ENCODE assay signal across 30 cellular contexts in genomic region chr3:90031121-90031520, GRCh38.
"Had no signal": no experiment of that assay in that cellular context is flagged by ENCODE, and none has a peak within 500 bp of the region (broad histone marks: within the 10 kb centered on the region; RNA-seq: fewer than 3 reads in every experiment).

No MANE protein-coding gene starts in this region.

- H3K27me3 ChIP-seq: brain microvascular endothelial cell, esophagus muscularis mucosa, foreskin keratinocyte, gastrocnemius medialis, heart left ventricle had no signal

- DNase-seq: activated B cell treated with CpG ODN at 0.5 μM for 24 hours; activated CD4-positive, alpha-beta T cell treated with anti-CD3 and anti-CD28 coated beads for 48 hours; activated CD4-positive, alpha-beta T cell treated with anti-CD3 and anti-CD28 coated beads, Interleukin-2, amount 50 U/mL, for 1 hour; activated CD4-positive, alpha-beta T cell treated with anti-CD3 and anti-CD28 coated beads, Interleukin-2, amount 50 U/mL, for 48 hours; activated CD8-positive, alpha-beta memory T cell treated with anti-CD3 and anti-CD28 coated beads for 24 hours; activated CD8-positive, alpha-beta T cell treated with anti-CD3 and anti-CD28 coated beads for 36 hours; activated effector memory CD4-positive, alpha-beta T cell treated with Interleukin-2 at 50 U/mL for 16 hours; activated gamma-delta T cell treated with Interleukin-2 at 50 U/mL for 16 hours; activated naive CD4-positive, alpha-beta T cell treated with anti-CD3 and anti-CD28 coated beads, Interleukin-2, amount 50 U/mL, for 16 hours; activated naive CD4-positive, alpha-beta T cell treated with Interleukin-2 at 50 U/mL for 16 hours; activated T-cell treated with anti-CD3 and anti-CD28 coated beads, Interleukin-2, amount 50 U/mL, for 4 hours; amniotic stem cell; anterior cingulate cortex; brain microvascular endothelial cell; dermis blood vessel endothelial cell; effector CD4-positive, alpha-beta T cell; effector memory CD8-positive, alpha-beta T cell; erythroblast; foreskin keratinocyte; gastrocnemius medialis; glutamatergic neuron; heart left ventricle; T-helper 1 cell; T-helper 17 cell; T1000; WERI-Rb-1 had no signal

- ATAC-seq: activated CD4-positive, CD25-positive, alpha-beta regulatory T cell treated with anti-CD3 and anti-CD28 coated beads, Interleukin-2, amount 50 U/mL, for 24 hours; activated CD8-positive, alpha-beta T cell treated with anti-CD3 and anti-CD28 coated beads for 36 hours; activated T-cell treated with anti-CD3 and anti-CD28 coated beads, Interleukin-2, amount 50 U/mL, for 4 hours; activated T-helper 17 cell treated with anti-CD3 and anti-CD28 coated beads, Interleukin-2, amount 50 U/mL, for 72 hours; effector memory CD8-positive, alpha-beta T cell; foreskin keratinocyte; gastrocnemius medialis; heart left ventricle; T-helper 17 cell had no signal

- H3K9me3 ChIP-seq: esophagus muscularis mucosa, gastrocnemius medialis had no signal

- H3K4me1 ChIP-seq: esophagus muscularis mucosa, foreskin keratinocyte, gastrocnemius medialis, heart left ventricle had no signal

- H3K36me3 ChIP-seq: brain microvascular endothelial cell, esophagus muscularis mucosa, gastrocnemius medialis, heart left ventricle, WERI-Rb-1 had no signal

- H3K4me3 ChIP-seq: coronary artery, esophagus muscularis mucosa, gastrocnemius medialis, heart left ventricle had no signal

- H3K27ac ChIP-seq: brain microvascular endothelial cell, coronary artery, esophagus muscularis mucosa, foreskin keratinocyte, gastrocnemius medialis, heart left ventricle, WERI-Rb-1 had no signal
